In the genomic region with DNA sequence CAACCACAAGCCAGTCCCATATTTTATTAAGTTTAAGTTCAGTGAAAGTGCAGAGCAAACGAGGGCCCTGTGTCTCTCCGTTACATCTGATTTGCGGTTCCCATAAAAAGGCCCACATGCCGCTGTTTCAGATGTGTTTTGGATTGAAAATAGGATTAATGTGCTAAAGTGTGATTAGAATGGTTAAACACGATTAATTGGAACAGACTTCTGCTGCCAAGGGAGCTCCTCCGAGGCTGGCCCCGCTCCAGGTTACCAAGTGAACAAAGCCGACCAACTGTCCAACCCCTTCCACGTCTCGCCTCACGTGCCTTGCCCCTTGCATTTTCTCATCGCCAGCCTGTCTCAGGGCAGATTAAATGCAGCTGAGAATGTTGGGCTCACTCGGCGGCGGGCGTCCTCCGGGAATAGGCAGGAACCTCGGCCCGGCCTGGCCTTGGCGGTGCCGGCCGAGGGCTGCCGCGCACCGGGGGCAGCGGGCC, we compare ENCODE assay signal across 9 cellular contexts.
DNase-seq lines count a peak whose midpoint lies in the region; ATAC-seq, FAIRE-seq and TF ChIP-seq lines count a peak whose summit lies in the region.
"Had no signal": no experiment of that assay in that cellular context is flagged by ENCODE, and none has a peak within 500 bp of the region (broad histone marks: within the 10 kb centered on the region; RNA-seq: fewer than 3 reads in every experiment).

No MANE protein-coding gene starts in this region.

- no peaks in the 10 kb centered on the region for H3K36me3 ChIP-seq in prostate gland

- no peaks in the 10 kb centered on the region for H3K9me3 ChIP-seq in prostate gland

- H3K9me3 Mint-ChIP-seq in T-helper 2 cell treated with Interferon-gamma antibody and Interleukin-4, amounts not matched to agents 5 μg/mL and 100 μg/mL, for 36 hours: no peaks in the 10 kb centered on the region

- no peak overlapping the region for H3K4me3 Mint-ChIP-seq in T-helper 2 cell treated with Interferon-gamma antibody and Interleukin-4, amounts not matched to agents 5 μg/mL and 100 μg/mL, for 36 hours

- no peak for TF ChIP-seq POLR2A in prostate gland (IDR thresholded peaks at IDR 0.05)

- H3K4me3 ChIP-seq in prostate gland: peak overlapping the region; percentile 3 to 6

- H3K27me3 ChIP-seq in prostate gland (replicated peaks; ENCODE audit: insufficient read depth): no peaks in the 10 kb centered on the region

- DNase-seq in DMS 273 treated with DMSO at 0.1 percent for 48 hours (lab: John Stamatoyannopoulos, UW) (peak; percentile 87), NCI-H524 treated with DMSO at 0.1 percent for 48 hours (lab: John Stamatoyannopoulos, UW) (peak; percentile 99), frontal cortex (ENCODE audit: low spot score in 2 of 2) (peak; percentile 56 to 78), prostate gland (ENCODE audit: low spot score) (peak; percentile 67), A172 (ENCODE audit: low spot score) (no peak), KBM-7 (no peak)
- DNase-seq in T-helper 2 cell treated with Interferon-gamma antibody and Interleukin-4, amounts not matched to agents 5 μg/mL and 100 μg/mL, for 36 hours (ENCODE audit: low spot score): no peak

- no peak overlapping the region for H3K27ac Mint-ChIP-seq in T-helper 2 cell treated with Interferon-gamma antibody and Interleukin-4, amounts not matched to agents 5 μg/mL and 100 μg/mL, for 36 hours

- peaks cover 2% of the 10 kb centered on the region for H3K27me3 Mint-ChIP-seq in T-helper 2 cell treated with Interferon-gamma antibody and Interleukin-4, amounts not matched to agents 5 μg/mL and 100 μg/mL, for 36 hours (ENCODE audit: low read depth)

- no peak for TF ChIP-seq CTCF in prostate gland (IDR thresholded peaks at IDR 0.05)

- in situ Hi-C loops in KBM-7 (cut with MboI; ENCODE audit: low pct_unique_long_range_greater_than_20kb, low sequenced_read_pairs): no loop called here

- 14% methylated on average over 26 of the region's 26 CpGs for WGBS in prostate gland

- H3K36me3 Mint-ChIP-seq in T-helper 2 cell treated with Interferon-gamma antibody and Interleukin-4, amounts not matched to agents 5 μg/mL and 100 μg/mL, for 36 hours (ENCODE audit: low read depth): no peaks in the 10 kb centered on the region

- H3K4me1 Mint-ChIP-seq in T-helper 2 cell treated with Interferon-gamma antibody and Interleukin-4, amounts not matched to agents 5 μg/mL and 100 μg/mL, for 36 hours (ENCODE audit: low read depth): no peaks in the 10 kb centered on the region

- ATAC-seq in GM21786 (IDR thresholded peaks at IDR 0.05; ENCODE audit: unreplicated experiment): no peak

- H3K27ac ChIP-seq in prostate gland: peak overlapping the region; percentile 57 to 70
- H3K27ac ChIP-seq: HL-60 had no signal

- intact Hi-C loops in prostate gland (cut with DNase I): no loop called here

- FAIRE-seq in frontal cortex (lab: Jason Lieb, UNC): no peak

- H3K4me1 ChIP-seq in prostate gland (replicated peaks): peaks cover 5% of the 10 kb centered on the region

Comparison
In these comparisons a context has a peak if more than half of its experiments do, and no peak if none do; other contexts are left out.
1. DNase-seq: peak in DMS 273 treated with DMSO at 0.1 percent for 48 hours (single experiment), NCI-H524 treated with DMSO at 0.1 percent for 48 hours (single experiment), frontal cortex (2 of 2) and prostate gland (single experiment); none in A172 (single experiment), KBM-7 (single experiment) and T-helper 2 cell treated with Interferon-gamma antibody and Interleukin-4, amounts not matched to agents 5 μg/mL and 100 μg/mL, for 36 hours (single experiment).